ENCODE assay signal across 8 cellular contexts in genomic region chr1:109396513-109396839, GRCh38. TPM values are rescaled to one million over a fixed set of nuclear protein-coding genes. Genes with fewer than 3 reads are reported as not detected.
A peak's percentile ranks its signal among the peaks of the same experiment; 100 is the strongest.
DNase-seq lines count a peak whose midpoint lies in the region; ATAC-seq and TF ChIP-seq lines count a peak whose summit lies in the region.

No MANE protein-coding gene starts in this region.

- POLR2A ChIA-PET in WTC11 (lab: Charles Lee): interaction anchor here (0.5 kb wide), 1 partner anchor 21 kb away, joined by 3 read pairs; no protein-coding TSS in a partner anchor

- H3K36me3 Mint-ChIP-seq in WTC11 (no peaks in the 10 kb centered on the region), glutamatergic neuron (ENCODE audit: unreplicated experiment) (no peaks in the 10 kb centered on the region)

- H3K4me3 Mint-ChIP-seq in WTC11 (peak overlapping the region; percentile 95), glutamatergic neuron (ENCODE audit: unreplicated experiment) (peak overlapping the region; percentile 97)

- CTCF ChIA-PET in WTC11 (lab: Charles Lee): interaction anchor here (1.0 to 2.8 kb wide), 4 partner anchors 13 to 136 kb away, joined by 3 to 23 read pairs (median 4); no protein-coding TSS in a partner anchor

- TF ChIP-seq CTCF in WTC11 (IDR thresholded peaks at IDR 0.05) (no peak), glutamatergic neuron (IDR thresholded peaks at IDR 0.05; ENCODE audit: partially characterized antibody, unreplicated experiment) (no peak)

- no peaks in the 10 kb centered on the region for H3K9me3 Mint-ChIP-seq in WTC11
- peaks cover 5% of the 10 kb centered on the region for H3K9me3 Mint-ChIP-seq in glutamatergic neuron (ENCODE audit: unreplicated experiment)

- peaks cover 54% of the 10 kb centered on the region for H3K4me1 Mint-ChIP-seq in WTC11
- peaks cover 25% of the 10 kb centered on the region for H3K4me1 Mint-ChIP-seq in glutamatergic neuron (ENCODE audit: low read depth, unreplicated experiment)

- H3K27me3 Mint-ChIP-seq in WTC11 (ENCODE audit: low read depth) (no peaks in the 10 kb centered on the region), glutamatergic neuron (ENCODE audit: unreplicated experiment) (no peaks in the 10 kb centered on the region)

- peaks cover 5% of the 10 kb centered on the region; the same call in 1 of the 2 replicates for H3K27me3 ChIP-seq in H7 (ENCODE audit: control insufficient read depth, insufficient read depth, low read length)

- DNase-seq in H7 (no peak), WTC11 (ENCODE audit: low spot score) (no peak), glutamatergic neuron (no peak), skeletal muscle cell (ENCODE audit: low read depth) (no peak), T-helper 9 cell (no peak)

- ATAC-seq in WTC11: no peak
- no peak for ATAC-seq in HG03045 (IDR thresholded peaks at IDR 0.05; ENCODE audit: unreplicated experiment)
- ATAC-seq in HG03135 (IDR thresholded peaks at IDR 0.05; ENCODE audit: unreplicated experiment): no peak
- no peak for ATAC-seq in GM21717 (IDR thresholded peaks at IDR 0.05; ENCODE audit: unreplicated experiment)

- H3K36me3 ChIP-seq in H7 (replicated peaks; ENCODE audit: control insufficient read depth, insufficient read depth, low read length): no peaks in the 10 kb centered on the region

- H3K4me3 ChIP-seq in H7 (ENCODE audit: insufficient read depth, low read depth, low read length) (peak overlapping the region; percentile 52), skeletal muscle cell (ENCODE audit: low read depth, low read length) (peak overlapping the region; percentile 56)

- H3K27ac Mint-ChIP-seq in WTC11 (peak overlapping the region; percentile 50), glutamatergic neuron (ENCODE audit: unreplicated experiment) (peak overlapping the region; percentile 15)

TF ChIP-seq in WTC11, 78 proteins besides CTCF, POLR2A, EP300 and RAD21 (continues in another document):
- no peak for TF ChIP-seq PRDM15 (CRISPR knock-in tag; IDR thresholded peaks at IDR 0.05)
- no peak for TF ChIP-seq MAX (CRISPR knock-in tag; IDR thresholded peaks at IDR 0.05)
- no peak for TF ChIP-seq OVOL2 (CRISPR knock-in tag; IDR thresholded peaks at IDR 0.05; ENCODE audit: borderline replicate concordance)
- no peak for TF ChIP-seq FOXP4 (CRISPR knock-in tag; IDR thresholded peaks at IDR 0.05)
- TF ChIP-seq ZNF425 (CRISPR knock-in tag; conservative IDR thresholded peaks at IDR 0.05): no peak
- no peak for TF ChIP-seq ATF2 (CRISPR knock-in tag; IDR thresholded peaks at IDR 0.05; ENCODE audit: borderline replicate concordance, low read depth)
- TF ChIP-seq TP53 (CRISPR knock-in tag; IDR thresholded peaks at IDR 0.05): no peak
- TF ChIP-seq ERG (CRISPR knock-in tag; IDR thresholded peaks at IDR 0.05): no peak
- TF ChIP-seq SOX15 (CRISPR knock-in tag; IDR thresholded peaks at IDR 0.05): no peak
- TF ChIP-seq CREB1 (CRISPR knock-in tag; IDR thresholded peaks at IDR 0.05): no peak
- no peak for TF ChIP-seq SP1 (CRISPR knock-in tag; conservative IDR thresholded peaks at IDR 0.05)
- TF ChIP-seq ZNF138 (CRISPR knock-in tag; conservative IDR thresholded peaks at IDR 0.05): no peak
- TF ChIP-seq GTF2I (CRISPR knock-in tag; conservative IDR thresholded peaks at IDR 0.05): no peak

RNA-seq across cellular contexts. Expression of gene SORT1, which starts 1.2 kb away (rescaled TPM):
- total RNA-seq in H7 (2014; rRNA removed; shearing (Covaris generic)): 12.4 and 15.9 TPM in 2 replicates
- 50.2 to 60.8 TPM (median 55.9 TPM) in 3 replicates for total RNA-seq in WTC11 (2021)
- 53.2 TPM for total RNA-seq in glutamatergic neuron (ENCODE audit: unreplicated experiment)

RNA-seq across cellular contexts. Expression of gene PSMA5, which starts 29.8 kb away (rescaled TPM):
- total RNA-seq in H7 (2014; rRNA removed; shearing (Covaris generic)): 141 and 142 TPM in 2 replicates
- total RNA-seq in WTC11 (2021) (115 to 150 TPM (median 119 TPM) in 3 replicates), glutamatergic neuron (ENCODE audit: unreplicated experiment) (54.0 TPM)
